Comparison of ENCODE assay signal across 8 cellular contexts in genomic region chrX:44872817-44873414, GRCh38. TPM values are rescaled to one million over a fixed set of nuclear protein-coding genes. Genes with fewer than 3 reads are reported as not detected.
DNase-seq lines count a peak whose midpoint lies in the region; ATAC-seq and TF ChIP-seq lines count a peak whose summit lies in the region.

TSS of gene KDM6A (plus strand) at chrX:44873188. CDS start at chrX:44873552, 364 bp downstream.

- H3K9me3 Mint-ChIP-seq in IgD-negative memory B cell: no peaks in the 10 kb centered on the region

- peak within 1 kb of the TSS; percentile 96 to 99 (median 98) for H3K4me3 Mint-ChIP-seq in IgD-negative memory B cell

- peak; percentile 98 for DNase-seq in DMS 273 treated with DMSO at 0.1 percent for 48 hours (lab: John Stamatoyannopoulos, UW)
- peak; percentile 67 for DNase-seq in OCI-M2 (lab: John Stamatoyannopoulos, UW; ENCODE audit: unreplicated experiment)
- DNase-seq in activated T-cell treated with anti-CD3 and anti-CD28 coated beads, Interleukin-2, amount 50 U/mL, for 1 hour: peak; percentile 99
- DNase-seq in epithelial cell of proximal tubule (ENCODE audit: low read depth): peak; percentile 50
- DNase-seq in mucosa of gallbladder (ENCODE audit: low spot score): peak; percentile 100
- peak; percentile 85 to 99 for DNase-seq in stimulated activated CD8-positive, alpha-beta memory T cell treated with anti-CD3 and anti-CD28 coated beads, Interleukin-4, amount 100 ng/mL, for 4 hours (ENCODE audit: low read depth in 2 of 2, low spot score in 1 of 2)

- H3K36me3 Mint-ChIP-seq in IgD-negative memory B cell: peaks cover 2% of the 10 kb centered on the region

- peak; percentile 88 for ATAC-seq in GM21529 (IDR thresholded peaks at IDR 0.05; ENCODE audit: unreplicated experiment)

- H3K27me3 Mint-ChIP-seq in IgD-negative memory B cell: peaks cover 2% of the 10 kb centered on the region

- H3K4me3 ChIP-seq in epithelial cell of proximal tubule (ENCODE audit: low read depth, low read length): peak within 1 kb of the TSS; percentile 74

- no peak for TF ChIP-seq CTCF in epithelial cell of proximal tubule (conservative IDR thresholded peaks at IDR 0.05; ENCODE audit: low read depth, low read length)

- peaks cover 21 to 28% (median 27%) of the 10 kb centered on the region in 3 donors for H3K4me1 Mint-ChIP-seq in IgD-negative memory B cell

- peak within 1 kb of the TSS; percentile 97 to 98 (median 98) for H3K27ac Mint-ChIP-seq in IgD-negative memory B cell

RNA-seq across cellular contexts. Expression of gene KDM6A, which starts in this region (rescaled TPM):
- polyA plus RNA-seq in IgD-negative memory B cell: 13.2 TPM
- total RNA-seq in epithelial cell of proximal tubule (8.5 and 17.4 TPM in 2 replicates), mucosa of gallbladder (41.1 TPM)

Comparison
In these comparisons a context has a peak if more than half of its experiments do, and no peak if none do; other contexts are left out.
1. Peak in every context shown above with its lines: DNase-seq, ATAC-seq and H3K4me3 ChIP-seq.
2. DNase-seq: peak in every context shown above with its lines; median percentile 100 in mucosa of gallbladder; 99 in activated T-cell treated with anti-CD3 and anti-CD28 coated beads, Interleukin-2, amount 50 U/mL, for 1 hour; 98 in DMS 273 treated with DMSO at 0.1 percent for 48 hours; 92 in stimulated activated CD8-positive, alpha-beta memory T cell treated with anti-CD3 and anti-CD28 coated beads, Interleukin-4, amount 100 ng/mL, for 4 hours; 67 in OCI-M2; 50 in epithelial cell of proximal tubule.